26 cellular contexts compared by ENCODE assay signal in the genomic region with DNA sequence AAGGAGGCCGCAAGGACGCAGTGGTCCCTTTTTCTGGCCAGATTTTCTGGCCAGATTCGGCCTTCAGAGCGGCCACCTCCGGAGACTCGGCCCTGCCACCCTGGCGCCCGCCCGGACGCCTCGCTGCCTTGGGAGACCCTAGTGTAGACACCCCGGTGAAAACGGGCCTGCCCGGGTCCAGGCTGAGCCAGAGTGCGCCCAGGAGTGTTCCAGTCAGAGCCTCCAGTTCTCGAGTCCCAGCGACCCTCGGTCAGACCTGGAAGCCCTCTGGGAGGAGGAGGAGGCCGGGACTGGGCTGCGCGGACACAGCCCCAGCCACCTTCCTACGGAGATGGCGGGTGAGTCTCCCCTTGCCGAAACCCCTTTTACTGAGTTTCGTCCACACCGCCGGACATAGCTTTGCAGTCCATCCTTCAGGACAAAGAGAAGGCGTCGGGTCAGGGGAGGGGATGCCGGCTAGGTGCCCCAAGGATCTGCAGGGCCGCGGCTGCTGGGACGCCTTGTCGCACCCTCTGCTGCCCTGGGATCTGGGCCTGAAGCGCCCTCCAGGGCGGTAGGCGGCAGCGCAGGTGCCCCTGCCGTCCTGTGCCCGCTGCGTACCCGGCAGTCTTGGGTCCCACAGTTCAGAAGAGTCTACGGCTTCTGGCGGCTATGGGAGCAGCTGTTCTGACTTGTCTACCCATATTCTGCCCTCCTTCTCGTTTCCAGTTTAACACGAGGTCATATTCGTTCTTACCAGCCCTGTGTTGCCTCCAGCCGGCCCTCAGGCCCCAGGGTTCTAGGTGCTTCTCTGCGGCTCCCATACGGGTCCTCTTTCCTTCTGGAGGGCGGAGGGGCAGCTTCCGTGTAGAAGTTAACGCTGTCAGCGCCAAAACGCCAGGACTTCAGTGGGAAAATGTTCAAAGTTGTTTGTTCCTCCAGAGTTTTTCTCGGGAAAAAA.
A peak's percentile ranks its signal among the peaks of the same experiment; 100 is the strongest.
DNase-seq lines count a peak whose midpoint lies in the region; ATAC-seq and TF ChIP-seq lines count a peak whose summit lies in the region.
"Had no signal": no experiment of that assay in that cellular context is flagged by ENCODE, and none has a peak within 500 bp of the region (broad histone marks: within the 10 kb centered on the region; RNA-seq: fewer than 3 reads in every experiment).

No MANE protein-coding gene starts in this region.

- intact Hi-C loops in sigmoid colon (cut with DNase I): no loop called here

- CTCF ChIA-PET in SK-N-SH (lab: Yijun Ruan, JAX): no interaction called here

- H3K27ac Mint-ChIP-seq in activated naive CD8-positive, alpha-beta T cell treated with anti-CD3 and anti-CD28 coated beads, Interleukin-2, amount 50 U/mL, for 24 hours: no peak overlapping the region
- H3K27ac Mint-ChIP-seq: activated naive CD4-positive, alpha-beta T cell treated with anti-CD3 and anti-CD28 coated beads for 36 hours; dendritic cell treated with granulocyte-macrophage colony-stimulating factor and Interleukin-4, amounts not matched to agents 40 ng/mL and 50 ng/mL, for 4 days; T-cell had no signal

- DNase-seq in SK-N-SH: peak; percentile 11
- peak; percentile 8 for DNase-seq in H7
- DNase-seq in activated naive CD8-positive, alpha-beta T cell treated with anti-CD3 and anti-CD28 coated beads, Interleukin-2, amount 50 U/mL, for 24 hours: no peak
- peak; percentile 62 for DNase-seq in sigmoid colon
- DNase-seq in glomerular visceral epithelial cell (ENCODE audit: extremely low spot score): no peak
- no peak for DNase-seq in NCI-H2196 (lab: John Stamatoyannopoulos, UW; ENCODE audit: unreplicated experiment)
- DNase-seq in iPS-NIHi7 (ENCODE audit: extremely low spot score): no peak
- DNase-seq: 8988T; activated CD4-positive, alpha-beta T cell treated with anti-CD3 and anti-CD28 coated beads for 1 hour; activated naive CD4-positive, alpha-beta T cell treated with anti-CD3 and anti-CD28 coated beads for 36 hours; activated T-cell treated with anti-CD3 and anti-CD28 coated beads, Interleukin-2, amount 50 U/mL, for 4 hours; GF-D8; kidney glomerular epithelial cell; mammary epithelial cell; NCI-H1930; NCI-H345; right lobe of liver; SHP77; stimulated activated CD4-positive, alpha-beta T cell treated with anti-CD3 and anti-CD28 coated beads, Interleukin-15, amount 100 ng/mL, for 24 hours; T-cell had no signal

- H3F3A ChIP-seq in SK-N-SH (replicated peaks; ENCODE audit: insufficient read depth): no peaks in the 10 kb centered on the region

- H3K36me3 ChIP-seq in SK-N-SH (replicated peaks in 1 of 2; ENCODE audit: control insufficient read depth in 1 of 2, insufficient read depth in 2 of 2, low read length in 1 of 2) (no peaks in the 10 kb centered on the region), H7 (replicated peaks; ENCODE audit: control insufficient read depth, insufficient read depth, low read length) (no peaks in the 10 kb centered on the region), sigmoid colon (no peaks in the 10 kb centered on the region)
- H3K36me3 ChIP-seq: cardiac muscle cell, gastroesophageal sphincter, right lobe of liver had no signal

- H4K20me1 ChIP-seq in SK-N-SH (ENCODE audit: insufficient read depth): no peaks in the 10 kb centered on the region

- no peaks in the 10 kb centered on the region for H3K36me3 Mint-ChIP-seq in activated naive CD8-positive, alpha-beta T cell treated with anti-CD3 and anti-CD28 coated beads, Interleukin-2, amount 50 U/mL, for 24 hours (ENCODE audit: low read depth)
- H3K36me3 Mint-ChIP-seq: T-cell had no signal

- H3K4me1 ChIP-seq in SK-N-SH (ENCODE audit: control insufficient read depth in 1 of 2, insufficient read depth in 2 of 2, low read depth in 1 of 2, low read length in 1 of 2) (no peaks in the 10 kb centered on the region), sigmoid colon (no peaks in the 10 kb centered on the region)
- H3K4me1 ChIP-seq: gastroesophageal sphincter, right lobe of liver had no signal

- WGBS in SK-N-SH (ENCODE audit: low lambda C conversion rate): 47% methylated on average over 32 of the region's 56 CpGs
- 93 to 94% methylated on average over 56 of the region's 56 CpGs for WGBS in sigmoid colon, 2 donors

- H3K27me3 ChIP-seq in SK-N-SH (ENCODE audit: insufficient read depth): no peaks in the 10 kb centered on the region
- H3K27me3 ChIP-seq in H7 (ENCODE audit: control insufficient read depth, insufficient read depth, low read length): no peaks in the 10 kb centered on the region
- no peaks in the 10 kb centered on the region for H3K27me3 ChIP-seq in sigmoid colon
- H3K27me3 ChIP-seq: cardiac muscle cell, gastroesophageal sphincter, right lobe of liver had no signal

- POLR2A ChIA-PET in SK-N-SH (lab: Yijun Ruan, JAX): no interaction called here

- TF ChIP-seq RAD21 in SK-N-SH (IDR thresholded peaks at IDR 0.05; ENCODE audit: low read length): no peak

- H2AFZ ChIP-seq in SK-N-SH (ENCODE audit: low read depth): no peak overlapping the region

- TF ChIP-seq EP300 in SK-N-SH (IDR thresholded peaks at IDR 0.05; ENCODE audit: borderline replicate concordance in 1 of 2, low read depth in 1 of 2, low read length in 1 of 2) (no peak), sigmoid colon (IDR thresholded peaks at IDR 0.05) (no peak)

- H3K27ac ChIP-seq in SK-N-SH (ENCODE audit: low read depth in 2 of 2, low read length in 1 of 2): no peak overlapping the region
- no peak overlapping the region for H3K27ac ChIP-seq in sigmoid colon
- H3K27ac ChIP-seq: cardiac muscle cell, gastroesophageal sphincter, HL-60, right lobe of liver had no signal

- H3K9me3 ChIP-seq in SK-N-SH (no peaks in the 10 kb centered on the region), sigmoid colon (no peaks in the 10 kb centered on the region)
- H3K9me3 ChIP-seq: right lobe of liver had no signal

- no peak overlapping the region for H3K4me2 ChIP-seq in SK-N-SH

- no peaks in the 10 kb centered on the region for H3K9me2 ChIP-seq in SK-N-SH

- ATAC-seq in SK-N-SH treated with all-trans-retinoic acid at 6 μM for 48 hours: no peak
- peak; percentile 10 for ATAC-seq in activated naive CD8-positive, alpha-beta T cell treated with anti-CD3 and anti-CD28 coated beads, Interleukin-2, amount 50 U/mL, for 24 hours
- ATAC-seq: activated T-cell treated with anti-CD3 and anti-CD28 coated beads, Interleukin-2, amount 50 U/mL, for 4 hours; gastroesophageal sphincter; HCT116 had no signal

- H3K9ac ChIP-seq in SK-N-SH: no peak overlapping the region

- no peaks in the 10 kb centered on the region for H3K27me3 Mint-ChIP-seq in activated naive CD8-positive, alpha-beta T cell treated with anti-CD3 and anti-CD28 coated beads, Interleukin-2, amount 50 U/mL, for 24 hours
- H3K27me3 Mint-ChIP-seq: dendritic cell treated with granulocyte-macrophage colony-stimulating factor and Interleukin-4, amounts not matched to agents 40 ng/mL and 50 ng/mL, for 4 days; T-cell had no signal

- H3K4me3 Mint-ChIP-seq in activated naive CD8-positive, alpha-beta T cell treated with anti-CD3 and anti-CD28 coated beads, Interleukin-2, amount 50 U/mL, for 24 hours: no peak overlapping the region
- H3K4me3 Mint-ChIP-seq: activated naive CD4-positive, alpha-beta T cell treated with anti-CD3 and anti-CD28 coated beads for 36 hours; activated T-cell treated with anti-CD3 and anti-CD28 coated beads, Interleukin-2, amount 50 U/mL, for 4 hours; dendritic cell treated with granulocyte-macrophage colony-stimulating factor and Interleukin-4, amounts not matched to agents 40 ng/mL and 50 ng/mL, for 4 days; T-cell had no signal

- H3K9me3 Mint-ChIP-seq in activated naive CD8-positive, alpha-beta T cell treated with anti-CD3 and anti-CD28 coated beads, Interleukin-2, amount 50 U/mL, for 24 hours: peaks cover 5% of the 10 kb centered on the region

- no peaks in the 10 kb centered on the region for H3K4me1 Mint-ChIP-seq in activated naive CD8-positive, alpha-beta T cell treated with anti-CD3 and anti-CD28 coated beads, Interleukin-2, amount 50 U/mL, for 24 hours
- H3K4me1 Mint-ChIP-seq: T-cell had no signal

- no peak for TF ChIP-seq POLR2A in sigmoid colon (IDR thresholded peaks at IDR 0.05)

- H3K4me3 ChIP-seq in SK-N-SH (ENCODE audit: low read depth in 2 of 2, low read length in 1 of 2) (no peak overlapping the region), H7 (ENCODE audit: insufficient read depth, low read depth, low read length) (no peak overlapping the region), sigmoid colon (no peak overlapping the region)
- H3K4me3 ChIP-seq: cardiac muscle cell, gastroesophageal sphincter had no signal

- TF ChIP-seq CTCF in SK-N-SH (IDR thresholded peaks at IDR 0.05) (no peak), sigmoid colon (IDR thresholded peaks at IDR 0.05) (no peak)

- no peaks in the 10 kb centered on the region for H3K79me2 ChIP-seq in SK-N-SH (ENCODE audit: insufficient read depth)

TF ChIP-seq in SK-N-SH, 30 proteins besides CTCF, POLR2A, EP300 and RAD21 (continues in another document):
- no peak for TF ChIP-seq CHD2 (IDR thresholded peaks at IDR 0.05; ENCODE audit: low read length, partially characterized antibody)
- TF ChIP-seq EZH2phosphoT487 (IDR thresholded peaks at IDR 0.05; ENCODE audit: borderline replicate concordance, low read depth): no peak
- no peak for TF ChIP-seq FOSL2 (IDR thresholded peaks at IDR 0.05; ENCODE audit: borderline replicate concordance, low read depth)
- TF ChIP-seq USF1 (IDR thresholded peaks at IDR 0.05; ENCODE audit: borderline replicate concordance, low read depth): no peak
- no peak for TF ChIP-seq GATA2 (CRISPR knock-in tag; IDR thresholded peaks at IDR 0.05)

TF ChIP-seq in SK-N-SH treated with all-trans-retinoic acid at 6 μM for 48 hours, 23 proteins besides CTCF, POLR2A, EP300 and RAD21:
- no peak for TF ChIP-seq OSR1 (CRISPR knock-in tag; IDR thresholded peaks at IDR 0.05)

Comparison
In these comparisons a context has a peak if more than half of its experiments do, and no peak if none do; other contexts are left out.
1. DNase-seq: peak in SK-N-SH (single experiment), H7 (single experiment) and sigmoid colon (single experiment); none in activated naive CD8-positive, alpha-beta T cell treated with anti-CD3 and anti-CD28 coated beads, Interleukin-2, amount 50 U/mL, for 24 hours (single experiment), glomerular visceral epithelial cell (single experiment), NCI-H2196 (single experiment) and iPS-NIHi7 (single experiment).